ENCODE assay signal across 13 cellular contexts in genomic region chr10:7205656-7206055, GRCh38.
"Had no signal": no experiment of that assay in that cellular context is flagged by ENCODE, and none has a peak within 500 bp of the region (broad histone marks: within the 10 kb centered on the region; RNA-seq: fewer than 3 reads in every experiment).

No MANE protein-coding gene starts in this region.

- DNase-seq: activated CD4-positive, alpha-beta T cell treated with anti-CD3 and anti-CD28 coated beads, Interleukin-2, amount 10 ng/mL, durations not matched to agents 24 days and 14 days; activated CD8-positive, alpha-beta T cell treated with anti-CD3 and anti-CD28 coated beads for 36 hours; activated naive CD4-positive, alpha-beta T cell treated with Interleukin-2 at 50 U/mL for 16 hours; activated T-cell treated with anti-CD3 and anti-CD28 coated beads, Interleukin-2, amount 50 U/mL, for 1 hour; erythroblast; foreskin melanocyte; left colon; stimulated activated CD4-positive, alpha-beta T cell treated with anti-CD3 and anti-CD28 coated beads, Interleukin-1b, Interleukin-23, amount 100 ng/mL, for 48 hours; stimulated activated naive CD8-positive, alpha-beta T cell treated with anti-CD3 and anti-CD28 coated beads, Interleukin-15, Interleukin-2, amounts not matched to agents 100 U/mL and 50 U/mL, for 24 hours; T-cell; transverse colon had no signal

- ATAC-seq: activated CD8-positive, alpha-beta T cell treated with anti-CD3 and anti-CD28 coated beads for 36 hours; activated T-helper 17 cell treated with anti-CD3 and anti-CD28 coated beads, Interleukin-2, amount 50 U/mL, for 72 hours; left colon; SK-N-SH treated with all-trans-retinoic acid at 6 μM for 48 hours; stimulated activated naive CD8-positive, alpha-beta T cell treated with anti-CD3 and anti-CD28 coated beads, Interleukin-15, Interleukin-2, amounts not matched to agents 100 U/mL and 50 U/mL, for 24 hours; T-cell had no signal
